Comparison of ENCODE assay signal across 22 cellular contexts in the genomic region with DNA sequence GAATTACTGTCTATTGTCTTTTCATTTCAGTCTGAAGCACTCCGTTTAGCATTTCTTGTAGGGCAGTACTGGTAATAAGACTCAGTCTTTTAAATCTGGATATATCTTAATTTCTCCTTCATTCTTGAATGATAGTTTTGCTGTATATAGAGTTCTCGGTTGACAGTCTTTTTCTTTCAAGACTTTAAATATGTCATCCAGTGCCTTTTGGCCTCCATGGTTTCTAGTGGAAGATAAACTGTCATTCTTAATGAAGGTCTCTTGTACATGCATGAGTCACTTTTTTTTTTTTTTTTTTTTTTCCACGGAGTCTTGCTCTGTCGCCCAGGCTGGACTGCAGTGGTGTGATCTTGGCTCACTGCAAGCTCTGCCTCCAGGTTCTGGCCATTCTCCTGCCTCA.
"Had no signal": no experiment of that assay in that cellular context is flagged by ENCODE, and none has a peak within 500 bp of the region (broad histone marks: within the 10 kb centered on the region; RNA-seq: fewer than 3 reads in every experiment).

No MANE protein-coding gene starts in this region.

- H3K27me3 Mint-ChIP-seq: IgD-negative memory B cell, T-helper 17 cell had no signal

- DNase-seq: KBM-7, NCI-H1092, NCI-H1105 treated with DMSO at 0.1 percent for 48 hours, NCI-H1417 treated with DMSO at 0.1 percent for 48 hours, NCI-H146, NCI-H1694 treated with DMSO at 0.1 percent for 48 hours, NCI-H1930, NCI-H2081, NCI-H2107, NCI-H226, NCI-H446, NCI-H510A, NCI-H524 treated with DMSO at 0.1 percent for 48 hours, NCI-H69, NCI-H774, PC-3, SHP77, T-helper 1 cell, T-helper 17 cell had no signal

- H3K4me3 Mint-ChIP-seq: T-helper 17 cell had no signal

- H3K4me1 Mint-ChIP-seq: IgD-negative memory B cell had no signal

- ATAC-seq: Panc1, PC-3, SK-N-SH treated with all-trans-retinoic acid at 6 μM for 48 hours, T-helper 17 cell had no signal

- H3K27ac Mint-ChIP-seq: IgD-negative memory B cell, T-helper 17 cell had no signal
